Comparison of ENCODE assay signal across 10 cellular contexts in the genomic region with DNA sequence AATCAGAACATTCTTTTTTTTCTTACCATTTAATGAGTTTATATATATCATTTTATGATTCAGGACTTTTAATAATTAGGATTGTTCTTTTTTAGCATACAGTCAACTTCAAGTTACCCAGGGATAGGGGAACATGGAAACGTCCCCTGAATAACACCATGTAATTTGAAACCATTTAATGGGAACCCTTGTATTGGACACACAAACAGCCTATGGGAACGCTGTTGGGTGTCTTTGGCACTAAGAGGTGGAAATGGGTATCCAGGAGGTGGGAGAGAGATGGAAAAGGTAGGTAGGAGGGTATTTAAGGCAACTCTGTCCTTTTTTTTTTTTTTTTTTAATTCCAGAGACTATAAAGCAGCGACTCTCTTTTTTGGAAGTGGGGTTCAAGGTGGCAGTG. TPM values are rescaled to one million over a fixed set of nuclear protein-coding genes. Genes with fewer than 3 reads are reported as not detected.
DNase-seq lines count a peak whose midpoint lies in the region; ATAC-seq and TF ChIP-seq lines count a peak whose summit lies in the region.
"Had no signal": no experiment of that assay in that cellular context is flagged by ENCODE, and none has a peak within 500 bp of the region (broad histone marks: within the 10 kb centered on the region; RNA-seq: fewer than 3 reads in every experiment).

No MANE protein-coding gene starts in this region.

- no peak for DNase-seq in activated T-cell treated with anti-CD3 and anti-CD28 coated beads, Interleukin-2, amount 50 U/mL, for 24 hours
- DNase-seq in activated T-cell treated with anti-CD3 and anti-CD28 coated beads, Interleukin-2, amount 50 U/mL, for 1 hour, result no peak
- DNase-seq in OCI-LY7 (ENCODE audit: low spot score) (no peak), endothelial cell (ENCODE audit: low spot score) (no peak), middle frontal gyrus (ENCODE audit: extremely low spot score, low spot score) (no peak)
- no peak for DNase-seq in stimulated activated effector memory CD8-positive, alpha-beta T cell treated with anti-CD3 and anti-CD28 coated beads, Interleukin-12 subunit alpha, Interleukin-12 subunit beta, amount 100 ng/mL, for 72 hours (ENCODE audit: low spot score in 2 of 2)
- DNase-seq in activated CD4-positive, alpha-beta T cell treated with anti-CD3 and anti-CD28 coated beads, Interleukin-2, amount 50 U/mL, for 1 hour, result no peak
- DNase-seq: NCI-H1694 treated with DMSO at 0.1 percent for 48 hours, small intestine had no signal

- peak overlapping the region; percentile 84 for H3K27ac Mint-ChIP-seq in activated T-cell treated with anti-CD3 and anti-CD28 coated beads, Interleukin-2, amount 50 U/mL, for 24 hours
- peak overlapping the region; percentile 64 for H3K27ac Mint-ChIP-seq in endothelial cell (ENCODE audit: unreplicated experiment)
- H3K27ac Mint-ChIP-seq in stimulated activated effector memory CD8-positive, alpha-beta T cell treated with anti-CD3 and anti-CD28 coated beads, Interleukin-12 subunit alpha, Interleukin-12 subunit beta, amount 100 ng/mL, for 72 hours, result peak overlapping the region; percentile 99

- POLR2A ChIA-PET in OCI-LY7 (lab: Charles Lee), result interaction anchor here (0.6 to 0.8 kb wide), 4 partner anchors 8 to 806 kb away, joined by 3 to 5 read pairs (median 3); no protein-coding TSS in a partner anchor

- no peaks in the 10 kb centered on the region for H3K9me3 Mint-ChIP-seq in activated T-cell treated with anti-CD3 and anti-CD28 coated beads, Interleukin-2, amount 50 U/mL, for 24 hours
- no peaks in the 10 kb centered on the region for H3K9me3 Mint-ChIP-seq in endothelial cell (ENCODE audit: unreplicated experiment)
- H3K9me3 Mint-ChIP-seq in stimulated activated effector memory CD8-positive, alpha-beta T cell treated with anti-CD3 and anti-CD28 coated beads, Interleukin-12 subunit alpha, Interleukin-12 subunit beta, amount 100 ng/mL, for 72 hours, result no peaks in the 10 kb centered on the region

- H3K36me3 Mint-ChIP-seq in activated T-cell treated with anti-CD3 and anti-CD28 coated beads, Interleukin-2, amount 50 U/mL, for 24 hours (ENCODE audit: low read depth), result peaks cover 81% of the 10 kb centered on the region
- peaks cover 3% of the 10 kb centered on the region for H3K36me3 Mint-ChIP-seq in endothelial cell (ENCODE audit: low read depth, unreplicated experiment)
- H3K36me3 Mint-ChIP-seq in stimulated activated effector memory CD8-positive, alpha-beta T cell treated with anti-CD3 and anti-CD28 coated beads, Interleukin-12 subunit alpha, Interleukin-12 subunit beta, amount 100 ng/mL, for 72 hours, result peaks cover 93% of the 10 kb centered on the region

- H3K4me1 ChIP-seq in OCI-LY7 (ENCODE audit: insufficient read depth, low read length, poor library complexity, severe bottlenecking), result peaks cover 30% of the 10 kb centered on the region

- H3K9me3 ChIP-seq in OCI-LY7 (ENCODE audit: low read length), result no peaks in the 10 kb centered on the region

- peak overlapping the region; percentile 95 for H3K4me2 ChIP-seq in OCI-LY7 (ENCODE audit: low read length)

- no peaks in the 10 kb centered on the region for H3K27me3 Mint-ChIP-seq in activated T-cell treated with anti-CD3 and anti-CD28 coated beads, Interleukin-2, amount 50 U/mL, for 24 hours
- peaks cover 5% of the 10 kb centered on the region for H3K27me3 Mint-ChIP-seq in endothelial cell (ENCODE audit: unreplicated experiment)

- H4K20me1 ChIP-seq in OCI-LY7 (ENCODE audit: insufficient read depth, low read length), result peaks cover 49% of the 10 kb centered on the region

- ATAC-seq in stimulated activated effector memory CD8-positive, alpha-beta T cell treated with anti-CD3 and anti-CD28 coated beads, Interleukin-12 subunit alpha, Interleukin-12 subunit beta, amount 100 ng/mL, for 72 hours, result no peak
- ATAC-seq in HG03439 (IDR thresholded peaks at IDR 0.05; ENCODE audit: unreplicated experiment), result no peak

- H3K79me2 ChIP-seq in OCI-LY7 (ENCODE audit: insufficient read depth, low read depth, low read length), result peaks cover 82% of the 10 kb centered on the region

- no peak overlapping the region for H2AFZ ChIP-seq in OCI-LY7 (ENCODE audit: low read length)

- H3K4me1 Mint-ChIP-seq in activated T-cell treated with anti-CD3 and anti-CD28 coated beads, Interleukin-2, amount 50 U/mL, for 24 hours (ENCODE audit: low read depth), result peaks cover 54% of the 10 kb centered on the region
- H3K4me1 Mint-ChIP-seq in endothelial cell (ENCODE audit: unreplicated experiment), result peaks cover 23% of the 10 kb centered on the region
- peaks cover 29% of the 10 kb centered on the region for H3K4me1 Mint-ChIP-seq in stimulated activated effector memory CD8-positive, alpha-beta T cell treated with anti-CD3 and anti-CD28 coated beads, Interleukin-12 subunit alpha, Interleukin-12 subunit beta, amount 100 ng/mL, for 72 hours

- peak overlapping the region; percentile 90 for H3K4me3 ChIP-seq in OCI-LY7 (ENCODE audit: low read depth, low read length, poor library complexity, severe bottlenecking)

- H3K9me2 ChIP-seq in OCI-LY7 (ENCODE audit: insufficient read depth, low read length), result no peaks in the 10 kb centered on the region

- TF ChIP-seq CTCF in OCI-LY7 (conservative IDR thresholded peaks at IDR 0.05; ENCODE audit: low read length) (no peak), endothelial cell (IDR thresholded peaks at IDR 0.05; ENCODE audit: unreplicated experiment) (no peak)

- intact Hi-C loops in OCI-LY7 (cut with micrococcal nuclease; ENCODE audit: unreplicated experiment), result no loop called here

- no peak overlapping the region for H3K27ac ChIP-seq in OCI-LY7 (ENCODE audit: low read depth, low read length, poor library complexity, severe bottlenecking)

- H3K4me3 Mint-ChIP-seq in activated T-cell treated with anti-CD3 and anti-CD28 coated beads, Interleukin-2, amount 50 U/mL, for 24 hours, result peak overlapping the region; percentile 96
- H3K4me3 Mint-ChIP-seq in endothelial cell (ENCODE audit: unreplicated experiment), result peak overlapping the region; percentile 48
- peak overlapping the region; percentile 91 for H3K4me3 Mint-ChIP-seq in stimulated activated effector memory CD8-positive, alpha-beta T cell treated with anti-CD3 and anti-CD28 coated beads, Interleukin-12 subunit alpha, Interleukin-12 subunit beta, amount 100 ng/mL, for 72 hours

- CTCF ChIA-PET in OCI-LY7 (lab: Charles Lee; ENCODE audit: unreplicated experiment), result no interaction called here

- H3K36me3 ChIP-seq in OCI-LY7 (ENCODE audit: insufficient read depth, low read length), result peaks cover 53% of the 10 kb centered on the region

- BruUV-seq in OCI-LY7 (replicated peaks; lab: Mats Ljungman, UMichigan), result no TSS peak

RNA-seq across cellular contexts. Expression of a gene that starts 2.6 kb away (rescaled TPM):
- 79.6 and 94.9 TPM in 2 replicates for total RNA-seq in OCI-LY7 (2014; rRNA removed; shearing (Covaris generic))
- total RNA-seq in OCI-LY7 (2022) (143 and 163 TPM in 2 replicates), endothelial cell (ENCODE audit: unreplicated experiment) (83.5 TPM)

RNA-seq across cellular contexts. Expression of a gene that starts 21.2 kb away (rescaled TPM):
- total RNA-seq in OCI-LY7 (2014; rRNA removed; shearing (Covaris generic)), result 7.2 and 19.5 TPM in 2 replicates
- total RNA-seq in OCI-LY7 (2022) (15.1 and 18.4 TPM in 2 replicates), endothelial cell (ENCODE audit: unreplicated experiment) (9.0 TPM)
